In the genomic region with DNA sequence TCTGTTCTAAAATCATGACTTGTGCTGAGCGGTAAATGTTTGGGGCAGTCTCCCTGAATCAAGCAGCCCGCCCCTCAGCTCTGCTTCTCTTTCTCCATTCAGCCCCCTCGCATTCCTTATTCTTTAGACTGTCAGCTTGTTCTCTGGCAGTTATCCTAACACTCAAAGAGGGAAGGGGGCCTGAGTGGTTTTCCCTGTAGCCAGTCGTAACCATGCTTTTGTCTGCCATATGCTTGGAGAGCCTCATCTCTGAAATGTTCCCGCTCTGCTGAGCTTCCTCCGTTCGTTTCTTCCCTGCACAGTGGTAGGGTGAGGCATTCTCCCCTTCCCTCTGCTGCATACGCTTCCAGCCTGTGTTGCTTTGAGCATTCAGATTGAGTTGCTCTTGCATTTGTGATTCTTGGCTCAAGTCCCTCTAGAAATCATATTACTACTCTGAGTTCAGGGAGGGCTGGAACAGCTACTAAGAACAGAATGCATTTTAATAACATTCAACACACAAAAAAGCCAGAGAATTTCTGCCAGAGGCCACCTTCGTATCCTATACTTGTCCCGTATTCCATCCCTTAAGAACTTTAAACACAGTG, we compare ENCODE assay signal across 1 cellular context.
TF ChIP-seq lines count a peak whose summit lies in the region.

No MANE protein-coding gene starts in this region.

TF ChIP-seq in SK-N-SH, 30 proteins besides CTCF, POLR2A, EP300 and RAD21 (continued from another document):
- TF ChIP-seq, protein P1, sequence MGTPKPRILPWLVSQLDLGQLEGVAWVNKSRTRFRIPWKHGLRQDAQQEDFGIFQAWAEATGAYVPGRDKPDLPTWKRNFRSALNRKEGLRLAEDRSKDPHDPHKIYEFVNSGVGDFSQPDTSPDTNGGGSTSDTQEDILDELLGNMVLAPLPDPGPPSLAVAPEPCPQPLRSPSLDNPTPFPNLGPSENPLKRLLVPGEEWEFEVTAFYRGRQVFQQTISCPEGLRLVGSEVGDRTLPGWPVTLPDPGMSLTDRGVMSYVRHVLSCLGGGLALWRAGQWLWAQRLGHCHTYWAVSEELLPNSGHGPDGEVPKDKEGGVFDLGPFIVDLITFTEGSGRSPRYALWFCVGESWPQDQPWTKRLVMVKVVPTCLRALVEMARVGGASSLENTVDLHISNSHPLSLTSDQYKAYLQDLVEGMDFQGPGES (IDR thresholded peaks at IDR 0.05; ENCODE audit: low read depth, low read length), result no peak
- TF ChIP-seq, protein P2, sequence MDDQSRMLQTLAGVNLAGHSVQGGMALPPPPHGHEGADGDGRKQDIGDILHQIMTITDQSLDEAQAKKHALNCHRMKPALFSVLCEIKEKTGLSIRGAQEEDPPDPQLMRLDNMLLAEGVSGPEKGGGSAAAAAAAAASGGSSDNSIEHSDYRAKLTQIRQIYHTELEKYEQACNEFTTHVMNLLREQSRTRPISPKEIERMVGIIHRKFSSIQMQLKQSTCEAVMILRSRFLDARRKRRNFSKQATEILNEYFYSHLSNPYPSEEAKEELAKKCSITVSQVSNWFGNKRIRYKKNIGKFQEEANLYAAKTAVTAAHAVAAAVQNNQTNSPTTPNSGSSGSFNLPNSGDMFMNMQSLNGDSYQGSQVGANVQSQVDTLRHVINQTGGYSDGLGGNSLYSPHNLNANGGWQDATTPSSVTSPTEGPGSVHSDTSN (IDR thresholded peaks at IDR 0.05), result peak; percentile 59
- no peak for TF ChIP-seq RCOR1 (IDR thresholded peaks at IDR 0.05; ENCODE audit: low read length)
- no peak for TF ChIP-seq CHD2 (IDR thresholded peaks at IDR 0.05; ENCODE audit: low read length, partially characterized antibody)
- no peak for TF ChIP-seq MEF2A (IDR thresholded peaks at IDR 0.05; ENCODE audit: borderline replicate concordance, low read depth)
